10 cellular contexts compared by ENCODE assay signal in the genomic region with DNA sequence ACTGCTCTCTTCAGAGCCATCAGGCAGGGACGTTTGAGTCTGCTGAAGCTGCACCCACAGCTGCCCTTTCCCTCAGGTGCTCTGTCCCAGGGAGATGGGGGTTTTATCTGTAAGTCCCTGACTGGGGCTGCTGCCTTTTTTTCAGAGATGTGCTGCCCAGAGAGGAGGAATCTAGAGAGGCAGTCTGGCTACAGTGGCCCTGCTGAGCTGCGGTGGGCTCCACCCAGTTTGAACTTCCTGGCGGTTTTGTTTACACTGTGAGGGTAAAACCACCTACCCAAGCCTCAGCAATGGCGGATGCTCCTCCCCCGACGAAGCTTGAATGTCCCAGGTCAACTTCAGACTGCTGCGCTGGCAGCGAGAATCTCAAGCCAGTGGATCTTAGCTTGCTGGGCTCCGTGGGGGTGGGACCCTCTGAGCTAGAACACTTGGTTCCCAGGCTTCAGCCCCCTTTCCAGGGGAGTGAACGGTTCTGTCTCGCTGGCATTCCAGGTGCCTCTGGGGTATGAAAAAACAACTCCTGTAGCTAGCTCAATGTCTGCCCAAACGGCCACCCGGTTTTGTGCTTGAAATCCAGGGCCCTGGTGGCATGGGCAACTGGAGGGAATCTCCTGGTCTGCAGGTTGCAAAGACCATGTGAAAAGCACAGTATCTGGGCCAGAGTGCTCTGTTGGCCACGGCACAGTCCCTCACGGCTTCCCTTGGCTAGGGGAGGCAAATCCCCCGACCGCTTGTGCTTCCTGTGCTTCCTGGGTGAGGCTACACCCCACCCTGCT. TPM values are rescaled to one million over a fixed set of nuclear protein-coding genes. Genes with fewer than 3 reads are reported as not detected.
DNase-seq lines count a peak whose midpoint lies in the region; ATAC-seq and TF ChIP-seq lines count a peak whose summit lies in the region.
"Had no signal": no experiment of that assay in that cellular context is flagged by ENCODE, and none has a peak within 500 bp of the region (broad histone marks: within the 10 kb centered on the region; RNA-seq: fewer than 3 reads in every experiment).

No MANE protein-coding gene starts in this region.

- peak; percentile 81 for DNase-seq in Jurkat, Clone E6-1 (ENCODE audit: low read depth, low spot score)
- peak; percentile 63 to 76 for DNase-seq in central memory CD8-positive, alpha-beta T cell (ENCODE audit: low spot score in 2 of 2)
- peak; percentile 61 for DNase-seq in stimulated activated CD8-positive, alpha-beta memory T cell treated with anti-CD3 and anti-CD28 coated beads, Interleukin-15, amount 100 ng/mL, for 1 hour (ENCODE audit: low read depth)
- DNase-seq in adrenal gland (no peak), DMS79 treated with DMSO at 0.1 percent for 48 hours (lab: John Stamatoyannopoulos, UW) (no peak), EL (no peak), NCI-H510A treated with DMSO at 0.1 percent for 48 hours (lab: John Stamatoyannopoulos, UW) (no peak)
- DNase-seq: NCI-H1105 treated with DMSO at 0.1 percent for 48 hours had no signal

- H3K27ac ChIP-seq in adrenal gland, result no peak overlapping the region

- peak; percentile 51 to 71 for ATAC-seq in activated CD4-positive, CD25-positive, alpha-beta regulatory T cell treated with anti-CD3 and anti-CD28 coated beads, Interleukin-2, amount 50 U/mL, for 24 hours
- peak; percentile 94 for ATAC-seq in central memory CD8-positive, alpha-beta T cell (replicated peaks; ENCODE audit: extremely low read depth, poor library complexity, severe bottlenecking)

- H3K4me1 Mint-ChIP-seq in central memory CD8-positive, alpha-beta T cell, result peaks cover 38% of the 10 kb centered on the region

- intact Hi-C loops in adrenal gland (cut with DNase I), result no loop called here

- H3K9me3 Mint-ChIP-seq in central memory CD8-positive, alpha-beta T cell, result peaks cover 25% of the 10 kb centered on the region

- no peaks in the 10 kb centered on the region for H3K4me1 ChIP-seq in adrenal gland (replicated peaks in 1 of 2)

- no peaks in the 10 kb centered on the region for H3K9me3 ChIP-seq in adrenal gland (replicated peaks in 1 of 3)

- peak overlapping the region; percentile 74 for H3K27ac Mint-ChIP-seq in central memory CD8-positive, alpha-beta T cell (ENCODE audit: low read depth)
- H3K27ac Mint-ChIP-seq: progenitor cell of endocrine pancreas had no signal

- H3K27me3 ChIP-seq in adrenal gland, result no peaks in the 10 kb centered on the region

- no peak for TF ChIP-seq CTCF in adrenal gland (IDR thresholded peaks at IDR 0.05)

- H3K36me3 ChIP-seq in adrenal gland (replicated peaks in 1 of 2), result no peaks in the 10 kb centered on the region

- WGBS in adrenal gland, 4 donors, result 64 to 74% (median 69%) methylated on average over 11 to 17 of the region's 17 CpGs

- no peak for TF ChIP-seq POLR2A in adrenal gland (IDR thresholded peaks at IDR 0.05)

- H3K27me3 Mint-ChIP-seq in central memory CD8-positive, alpha-beta T cell, result no peaks in the 10 kb centered on the region
- H3K27me3 Mint-ChIP-seq: progenitor cell of endocrine pancreas had no signal

- H3K4me3 ChIP-seq in Jurkat, Clone E6-1 (ENCODE audit: low read length), result peak overlapping the region; percentile 47
- no peak overlapping the region for H3K4me3 ChIP-seq in adrenal gland

- peaks cover 2% of the 10 kb centered on the region for H3K36me3 Mint-ChIP-seq in central memory CD8-positive, alpha-beta T cell (ENCODE audit: insufficient read depth)

- H3K4me3 Mint-ChIP-seq in central memory CD8-positive, alpha-beta T cell, result peak overlapping the region; percentile 64

RNA-seq across cellular contexts. Expression of gene ST6GAL1, which starts 21.1 kb away (rescaled TPM):
- polyA plus RNA-seq in Jurkat, Clone E6-1 (2012; ENCODE audit: insufficient read depth, insufficient read length), result 22.5 TPM
- 10 to 100 TPM; 28.4 to 95.0 (median 60.6) TPM for total RNA-seq in adrenal gland
- polyA plus RNA-seq in adrenal gland, result 10 to 100 TPM in 2 of 3 donors, 1 to 10 TPM in 1; 7.2 to 30.9 (median 10.6) TPM

Comparison
In these comparisons a context has a peak if more than half of its experiments do, and no peak if none do; other contexts are left out.
1. DNase-seq: peak in Jurkat, Clone E6-1 (single experiment), central memory CD8-positive, alpha-beta T cell (2 of 2) and stimulated activated CD8-positive, alpha-beta memory T cell treated with anti-CD3 and anti-CD28 coated beads, Interleukin-15, amount 100 ng/mL, for 1 hour (single experiment); none in adrenal gland (0 of 7), DMS79 treated with DMSO at 0.1 percent for 48 hours (single experiment), EL (single experiment) and NCI-H510A treated with DMSO at 0.1 percent for 48 hours (single experiment).